In the genomic region with DNA sequence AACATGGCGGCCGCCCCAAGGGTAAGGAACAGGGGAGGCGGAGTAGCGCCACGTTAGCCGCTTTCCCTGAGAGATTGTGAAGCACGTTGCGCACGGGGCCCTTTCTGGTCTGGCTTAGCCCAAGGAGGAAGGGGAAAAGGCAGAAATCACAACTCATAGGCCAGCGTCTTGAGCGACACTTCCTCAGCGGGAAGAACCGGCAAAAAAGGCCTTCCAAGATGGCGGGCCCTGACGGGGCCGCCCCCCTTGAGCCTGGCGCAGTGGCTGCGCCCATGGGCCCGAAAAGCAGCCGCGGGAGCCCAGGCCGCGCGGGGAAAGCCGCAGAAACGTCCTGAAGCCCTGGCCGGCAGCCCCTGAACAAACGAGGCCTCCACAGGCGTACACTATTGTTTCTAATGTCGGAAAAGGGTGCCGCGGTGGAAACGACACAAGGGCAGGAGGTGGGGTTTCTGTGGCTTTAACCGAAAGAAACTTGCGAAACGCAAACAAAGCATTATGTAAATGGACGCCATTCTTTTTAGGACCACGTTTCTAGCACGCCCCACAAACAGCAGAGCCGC, we compare ENCODE assay signal across 8 cellular contexts. TPM values are rescaled to one million over a fixed set of nuclear protein-coding genes. Genes with fewer than 3 reads are reported as not detected.
DNase-seq lines count a peak whose midpoint lies in the region; ATAC-seq and TF ChIP-seq lines count a peak whose summit lies in the region.

No MANE protein-coding gene starts in this region.

- H3K4me1 ChIP-seq in prostate gland (replicated peaks) = peaks cover 14% of the 10 kb centered on the region
- H3K4me1 ChIP-seq in urinary bladder (ENCODE audit: insufficient read depth) = peaks cover 4% of the 10 kb centered on the region

- WGBS in prostate gland = under 1% methylated on average over 39 of the region's 40 CpGs
- under 1% methylated on average over 40 of the region's 40 CpGs for WGBS in urinary bladder

- TF ChIP-seq CTCF in HFF-Myc (IDR thresholded peaks at IDR 0.05; ENCODE audit: low read depth, low read length, missing control alignments) (no peak), prostate gland (IDR thresholded peaks at IDR 0.05) (no peak)

- DNase-seq in GM04504 (ENCODE audit: low read depth) (peak; percentile 58), HFF-Myc (ENCODE audit: extremely low read depth, low read depth) (no peak), NAMALWA (ENCODE audit: low spot score) (peak; percentile 87), T-helper 1 cell (peak; percentile 44 to 90 (median 67)), amniotic stem cell (lab: John Stamatoyannopoulos, UW) (peak; percentile 52), left ventricle myocardium superior (peak; percentile 83), prostate gland (ENCODE audit: low spot score) (peak; percentile 58)

- H3K4me3 ChIP-seq in HFF-Myc (replicated peaks; ENCODE audit: low read depth, low read length) (peak overlapping the region; percentile 96), prostate gland (peak overlapping the region; percentile 70 to 80), urinary bladder (ENCODE audit: low read depth, low read length) (peak overlapping the region; percentile 80)

- H3K27ac ChIP-seq in prostate gland (peak overlapping the region; percentile 98 to 100), urinary bladder (ENCODE audit: low read depth) (peak overlapping the region; percentile 100)

- no peaks in the 10 kb centered on the region for H3K9me3 ChIP-seq in prostate gland

- H3K36me3 ChIP-seq in prostate gland (no peaks in the 10 kb centered on the region), urinary bladder (ENCODE audit: insufficient read depth) (no peaks in the 10 kb centered on the region)

- peak; percentile 64 for ATAC-seq in left ventricle myocardium superior

- intact Hi-C loops in left ventricle myocardium superior (cut with micrococcal nuclease) (loop anchor here (5.0 kb wide), 1 partner anchor 56 kb away; no protein-coding TSS in a partner anchor), prostate gland (cut with DNase I) (loop anchor here (2.0 to 10.0 kb wide), 4 partner anchors 38 to 172 kb away; partner anchors contain the start of genes C2orf42, MXD1 and TIA1)

- H3K27me3 ChIP-seq in prostate gland (replicated peaks; ENCODE audit: insufficient read depth) = no peaks in the 10 kb centered on the region

- no peak for TF ChIP-seq POLR2A in prostate gland (IDR thresholded peaks at IDR 0.05)

RNA-seq across cellular contexts. Expression of gene PCBP1, which starts 0.9 kb away (rescaled TPM):
- total RNA-seq in left ventricle myocardium superior (211 TPM), prostate gland (100 to 1,000 TPM; 166 to 219 TPM), urinary bladder (51.8 TPM)
- 370 TPM for polyA plus RNA-seq in urinary bladder
